In genomic region chr22:19619144-19620009, GRCh38 we compare ENCODE assay signal across 12 cellular contexts.
DNase-seq lines count a peak whose midpoint lies in the region; ATAC-seq and TF ChIP-seq lines count a peak whose summit lies in the region.
"Had no signal": no experiment of that assay in that cellular context is flagged by ENCODE, and none has a peak within 500 bp of the region (broad histone marks: within the 10 kb centered on the region; RNA-seq: fewer than 3 reads in every experiment).

No MANE protein-coding gene starts in this region.

- POLR2A ChIA-PET in naive thymus-derived CD4-positive, alpha-beta T cell (lab: Charles Lee) = interaction anchor here (0.6 to 0.9 kb wide), 3 partner anchors 11 to 22 kb away, joined by 3 read pairs; no protein-coding TSS in a partner anchor
- POLR2A ChIA-PET in CD4-positive, alpha-beta memory T cell (lab: Charles Lee; ENCODE audit: partially characterized antibody) = no interaction called here

- H3K36me3 Mint-ChIP-seq in activated CD4-positive, alpha-beta T cell treated with anti-CD3 and anti-CD28 coated beads, Interleukin-2, amount 10 ng/mL, durations not matched to agents 24 days and 14 days (ENCODE audit: low read depth) = no peaks in the 10 kb centered on the region
- H3K36me3 Mint-ChIP-seq in naive thymus-derived CD4-positive, alpha-beta T cell = no peaks in the 10 kb centered on the region
- H3K36me3 Mint-ChIP-seq in CD4-positive, alpha-beta memory T cell = no peaks in the 10 kb centered on the region
- H3K36me3 Mint-ChIP-seq: type B pancreatic cell had no signal

- in situ Hi-C loops in ACHN (cut with HindIII; ENCODE audit: low pct_ligation_motif_present, low pct_unique_long_range_greater_than_20kb, low sequenced_read_pairs) = no loop called here

- H3K27ac ChIP-seq in MM.1S (ENCODE audit: low read length) (no peak overlapping the region), esophagus squamous epithelium (no peak overlapping the region)
- no peak overlapping the region for H3K27ac ChIP-seq in naive thymus-derived CD4-positive, alpha-beta T cell (ENCODE audit: low read depth, low read length)
- H3K27ac ChIP-seq in CD4-positive, alpha-beta memory T cell (ENCODE audit: low read depth, low read length) = no peak overlapping the region

- no peak overlapping the region for H3K9ac ChIP-seq in MM.1S (ENCODE audit: low read length)

- no peak for TF ChIP-seq POLR2A in esophagus squamous epithelium (IDR thresholded peaks at IDR 0.05)

- TF ChIP-seq CTCF in MM.1S (IDR thresholded peaks at IDR 0.05; ENCODE audit: low read length) = no peak
- TF ChIP-seq CTCF in esophagus squamous epithelium (IDR thresholded peaks at IDR 0.05) = no peak

- H3K9me2 ChIP-seq in MM.1S (replicated peaks; ENCODE audit: insufficient read depth, low read length) = no peaks in the 10 kb centered on the region

- peak; percentile 60 for DNase-seq in activated CD4-positive, alpha-beta T cell treated with anti-CD3 and anti-CD28 coated beads, Interleukin-2, amount 10 ng/mL, durations not matched to agents 24 days and 14 days
- no peak for DNase-seq in activated CD4-positive, alpha-beta T cell treated with anti-CD3 and anti-CD28 coated beads, Interleukin-2, amount 50 U/mL, for 1 hour
- DNase-seq in MM.1S (peak; percentile 34), ACHN (no peak), esophagus squamous epithelium (lab: John Stamatoyannopoulos, UW) (no peak)
- DNase-seq in naive thymus-derived CD4-positive, alpha-beta T cell = peak in 2 of 9 donors; percentile 8 to 16
- no peak for DNase-seq in CD4-positive, alpha-beta memory T cell
- DNase-seq: activated effector memory CD4-positive, alpha-beta T cell treated with anti-CD3 and anti-CD28 coated beads, Interleukin-2, amount 50 U/mL, for 16 hours; NCI-H2029; Right ventricle myocardium superior had no signal

- H3K4me1 Mint-ChIP-seq in activated CD4-positive, alpha-beta T cell treated with anti-CD3 and anti-CD28 coated beads, Interleukin-2, amount 10 ng/mL, durations not matched to agents 24 days and 14 days = peaks cover 16% of the 10 kb centered on the region
- peaks cover 14 to 27% (median 19%) of the 10 kb centered on the region in 7 donors for H3K4me1 Mint-ChIP-seq in naive thymus-derived CD4-positive, alpha-beta T cell
- no peaks in the 10 kb centered on the region for H3K4me1 Mint-ChIP-seq in CD4-positive, alpha-beta memory T cell

- H3K27me3 ChIP-seq in MM.1S (replicated peaks; ENCODE audit: insufficient read depth, low read length) (peaks cover 30% of the 10 kb centered on the region), esophagus squamous epithelium (peaks cover 0 to 35% (median 0%) of the 10 kb centered on the region in 4 donors)
- H3K27me3 ChIP-seq in naive thymus-derived CD4-positive, alpha-beta T cell (ENCODE audit: control insufficient read depth in 2 of 2, insufficient read depth in 2 of 2, low read length in 2 of 2) = no peaks in the 10 kb centered on the region
- H3K27me3 ChIP-seq in CD4-positive, alpha-beta memory T cell (ENCODE audit: insufficient read depth, low read length) = no peaks in the 10 kb centered on the region

- no peak overlapping the region for H3K4me3 ChIP-seq in MM.1S (ENCODE audit: low read length)
- H3K4me3 ChIP-seq in naive thymus-derived CD4-positive, alpha-beta T cell (ENCODE audit: low read length) = no peak overlapping the region
- H3K4me3 ChIP-seq in CD4-positive, alpha-beta memory T cell (ENCODE audit: low read length in 2 of 2) = no peak overlapping the region
- no peak overlapping the region for H3K4me3 ChIP-seq in esophagus squamous epithelium

- no peak overlapping the region for H3K27ac Mint-ChIP-seq in activated CD4-positive, alpha-beta T cell treated with anti-CD3 and anti-CD28 coated beads, Interleukin-2, amount 10 ng/mL, durations not matched to agents 24 days and 14 days
- peak overlapping the region in 6 of 9 donors; percentile 9 to 76 (median 54) for H3K27ac Mint-ChIP-seq in naive thymus-derived CD4-positive, alpha-beta T cell
- peak overlapping the region in 1 of 7 donors; percentile 60 for H3K27ac Mint-ChIP-seq in CD4-positive, alpha-beta memory T cell
- H3K27ac Mint-ChIP-seq: type B pancreatic cell had no signal

- no peaks in the 10 kb centered on the region for H3K36me3 ChIP-seq in MM.1S (replicated peaks; ENCODE audit: insufficient read depth, low read length)
- H3K36me3 ChIP-seq in naive thymus-derived CD4-positive, alpha-beta T cell (ENCODE audit: control insufficient read depth in 2 of 3, insufficient read depth in 3 of 3, low read length in 3 of 3) = no peaks in the 10 kb centered on the region
- H3K36me3 ChIP-seq in CD4-positive, alpha-beta memory T cell (ENCODE audit: insufficient read depth, low read length) = no peaks in the 10 kb centered on the region
- H3K36me3 ChIP-seq in esophagus squamous epithelium = no peaks in the 10 kb centered on the region

- peak overlapping the region; percentile 47 for H3K4me2 ChIP-seq in MM.1S (ENCODE audit: low read depth, low read length)

- intact Hi-C loops in activated CD4-positive, alpha-beta T cell treated with anti-CD3 and anti-CD28 coated beads, Interleukin-2, amount 10 ng/mL, durations not matched to agents 24 days and 14 days (cut with micrococcal nuclease) = no loop called here
- intact Hi-C loops in naive thymus-derived CD4-positive, alpha-beta T cell (cut with micrococcal nuclease) = no loop called here
- intact Hi-C loops in CD4-positive, alpha-beta memory T cell (cut with micrococcal nuclease) = no loop called here
- intact Hi-C loops in esophagus squamous epithelium (cut with DNase I) = loop anchor here (10.0 kb wide), 1 partner anchor 105 kb away; no protein-coding TSS in a partner anchor

- no peaks in the 10 kb centered on the region for H3K79me2 ChIP-seq in MM.1S (ENCODE audit: low read length)

- 0 out of 2 replicates have a peak overlapping the region, but pooled peaks have one; percentile 36 for H2AFZ ChIP-seq in MM.1S (ENCODE audit: low read length)

- H3K9me3 Mint-ChIP-seq in activated CD4-positive, alpha-beta T cell treated with anti-CD3 and anti-CD28 coated beads, Interleukin-2, amount 10 ng/mL, durations not matched to agents 24 days and 14 days = no peaks in the 10 kb centered on the region
- no peaks in the 10 kb centered on the region for H3K9me3 Mint-ChIP-seq in naive thymus-derived CD4-positive, alpha-beta T cell
- H3K9me3 Mint-ChIP-seq in CD4-positive, alpha-beta memory T cell = no peaks in the 10 kb centered on the region
- H3K9me3 Mint-ChIP-seq: type B pancreatic cell had no signal

- peak; percentile 74 for ATAC-seq in GM21529 (IDR thresholded peaks at IDR 0.05; ENCODE audit: unreplicated experiment)
- ATAC-seq in naive thymus-derived CD4-positive, alpha-beta T cell = no peak

- H3K4me1 ChIP-seq in MM.1S (ENCODE audit: low read length) (peaks cover 14% of the 10 kb centered on the region), esophagus squamous epithelium (no peaks in the 10 kb centered on the region)
- H3K4me1 ChIP-seq in naive thymus-derived CD4-positive, alpha-beta T cell (ENCODE audit: control insufficient read depth in 2 of 2, insufficient read depth in 2 of 2, low read length in 2 of 2) = peaks cover 0 to 13% of the 10 kb centered on the region in 2 donors
- no peaks in the 10 kb centered on the region for H3K4me1 ChIP-seq in CD4-positive, alpha-beta memory T cell (ENCODE audit: insufficient read depth, low read length)

- H4K20me1 ChIP-seq in MM.1S (ENCODE audit: insufficient read depth, low read length) = no peaks in the 10 kb centered on the region

- no peaks in the 10 kb centered on the region for H3K27me3 Mint-ChIP-seq in activated CD4-positive, alpha-beta T cell treated with anti-CD3 and anti-CD28 coated beads, Interleukin-2, amount 10 ng/mL, durations not matched to agents 24 days and 14 days
- no peaks in the 10 kb centered on the region for H3K27me3 Mint-ChIP-seq in naive thymus-derived CD4-positive, alpha-beta T cell
- peaks cover 2 to 6% of the 10 kb centered on the region in 2 donors for H3K27me3 Mint-ChIP-seq in CD4-positive, alpha-beta memory T cell

- WGBS in esophagus squamous epithelium, 2 donors = 50 to 81% methylated on average over 7 of the region's 8 CpGs

- no peaks in the 10 kb centered on the region for H3K9me3 ChIP-seq in MM.1S (replicated peaks; ENCODE audit: insufficient read depth, low read length)
- H3K9me3 ChIP-seq in naive thymus-derived CD4-positive, alpha-beta T cell (ENCODE audit: control insufficient read depth in 2 of 3, low read length in 3 of 3) = no peaks in the 10 kb centered on the region
- H3K9me3 ChIP-seq in CD4-positive, alpha-beta memory T cell (ENCODE audit: control insufficient read depth in 1 of 2, low read length in 2 of 2) = no peaks in the 10 kb centered on the region
- no peaks in the 10 kb centered on the region for H3K9me3 ChIP-seq in esophagus squamous epithelium

- no peaks in the 10 kb centered on the region for H3F3A ChIP-seq in MM.1S (ENCODE audit: insufficient read depth, low read length)

- H3K4me3 Mint-ChIP-seq in activated CD4-positive, alpha-beta T cell treated with anti-CD3 and anti-CD28 coated beads, Interleukin-2, amount 10 ng/mL, durations not matched to agents 24 days and 14 days = no peak overlapping the region
- peak overlapping the region in 5 of 10 donors; percentile 20 to 43 (median 36) for H3K4me3 Mint-ChIP-seq in naive thymus-derived CD4-positive, alpha-beta T cell
- no peak overlapping the region for H3K4me3 Mint-ChIP-seq in CD4-positive, alpha-beta memory T cell
- H3K4me3 Mint-ChIP-seq: type B pancreatic cell had no signal

- CTCF ChIA-PET in naive thymus-derived CD4-positive, alpha-beta T cell (lab: Charles Lee) = interaction anchor here (1.9 kb wide), 1 partner anchor 10 kb away, joined by 7 read pairs; no protein-coding TSS in a partner anchor
- CTCF ChIA-PET in CD4-positive, alpha-beta memory T cell (lab: Charles Lee; ENCODE audit: partially characterized antibody) = interaction anchor here (1.4 kb wide), 1 partner anchor 11 kb away, joined by 4 read pairs; no protein-coding TSS in a partner anchor

Comparison
In these comparisons a context has a peak if more than half of its experiments do, and no peak if none do; other contexts are left out.
1. DNase-seq: peak in activated CD4-positive, alpha-beta T cell treated with anti-CD3 and anti-CD28 coated beads, Interleukin-2, amount 10 ng/mL, durations not matched to agents 24 days and 14 days (single experiment) and MM.1S (single experiment); none in activated CD4-positive, alpha-beta T cell treated with anti-CD3 and anti-CD28 coated beads, Interleukin-2, amount 50 U/mL, for 1 hour (single experiment), CD4-positive, alpha-beta memory T cell (0 of 5), ACHN (single experiment) and esophagus squamous epithelium (single experiment).